Comparison of ENCODE assay signal across 8 cellular contexts in genomic region chr2:209526541-209526940, GRCh38.
DNase-seq lines count a peak whose midpoint lies in the region; ATAC-seq, FAIRE-seq and TF ChIP-seq lines count a peak whose summit lies in the region.

No MANE protein-coding gene starts in this region.

- H3K4me3 ChIP-seq in choroid plexus epithelial cell (ENCODE audit: low read depth, low read length) (peak overlapping the region; percentile 14), psoas muscle (peak overlapping the region; percentile 33)

- peak; percentile 52 for ATAC-seq in GM18870 (IDR thresholded peaks at IDR 0.05; ENCODE audit: unreplicated experiment)
- ATAC-seq in HG03571 (IDR thresholded peaks at IDR 0.05; ENCODE audit: unreplicated experiment) = peak; percentile 42
- no peak for ATAC-seq in psoas muscle
- no peak for ATAC-seq in HG03045 (IDR thresholded peaks at IDR 0.05; ENCODE audit: unreplicated experiment)

- FAIRE-seq in HTR-8/SVneo (lab: Jason Lieb, UNC) = no peak

- TF ChIP-seq CTCF in choroid plexus epithelial cell (conservative IDR thresholded peaks at IDR 0.05; ENCODE audit: low read depth, low read length) (no peak), psoas muscle (IDR thresholded peaks at IDR 0.05) (no peak)

- H3K36me3 ChIP-seq in psoas muscle (ENCODE audit: insufficient read depth in 1 of 2, low read depth in 1 of 2) = no peaks in the 10 kb centered on the region

- H3K27ac ChIP-seq in psoas muscle = peak overlapping the region; percentile 39

- 11 to 23% (median 19%) methylated on average over 2 of the region's 2 CpGs for WGBS in psoas muscle, 3 donors

- H3K9me3 ChIP-seq in psoas muscle = no peaks in the 10 kb centered on the region

- intact Hi-C loops in psoas muscle (cut with DNase I) = no loop called here

- DNase-seq in choroid plexus epithelial cell (ENCODE audit: low read depth) (peak; percentile 66), psoas muscle (no peak), HTR-8/SVneo (ENCODE audit: insufficient read length, low spot score) (no peak), DMS79 (lab: John Stamatoyannopoulos, UW) (no peak)
- no peak for DNase-seq in activated CD4-positive, alpha-beta T cell treated with anti-CD3 and anti-CD28 coated beads for 4 hours

- no peaks in the 10 kb centered on the region for H3K27me3 ChIP-seq in psoas muscle (ENCODE audit: insufficient read depth in 3 of 3, low read length in 2 of 3)

- H3K4me1 ChIP-seq in psoas muscle = peaks cover 4% of the 10 kb centered on the region

Comparison
In these comparisons a context has a peak if more than half of its experiments do, and no peak if none do; other contexts are left out.
1. ATAC-seq: peak in GM18870 (single experiment) and HG03571 (single experiment); none in psoas muscle (0 of 4) and HG03045 (single experiment).